Comparison of ENCODE assay signal across 8 cellular contexts in the genomic region with DNA sequence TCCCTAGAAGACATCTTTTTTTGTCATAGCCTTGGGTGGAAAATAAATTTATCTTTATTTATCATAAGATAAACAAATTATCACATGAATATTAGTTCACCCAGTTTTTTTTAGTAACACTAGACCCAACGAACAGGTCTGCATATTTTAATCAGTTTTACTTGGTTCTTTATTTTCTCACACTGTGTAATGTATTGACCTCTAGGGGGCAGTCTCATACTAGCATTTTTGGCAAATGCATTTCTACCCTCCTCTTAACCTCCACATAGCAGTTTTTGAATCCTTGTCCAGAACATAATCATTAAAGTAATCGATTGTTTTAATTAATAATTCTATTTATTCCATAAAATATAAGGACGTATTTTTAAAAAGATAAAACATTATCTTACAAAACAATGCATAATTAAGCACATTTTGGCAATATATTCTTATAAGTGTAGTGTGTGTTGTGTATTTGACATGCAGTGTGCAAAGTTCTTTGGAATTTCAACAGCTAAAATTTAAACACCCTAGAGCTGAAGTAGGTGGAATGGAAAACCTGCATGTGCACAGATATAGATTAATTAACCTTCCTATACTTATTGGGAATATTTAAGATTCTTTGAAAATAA. TPM values are rescaled to one million over a fixed set of nuclear protein-coding genes. Genes with fewer than 3 reads are reported as not detected.
A peak's percentile ranks its signal among the peaks of the same experiment; 100 is the strongest.
DNase-seq lines count a peak whose midpoint lies in the region; ATAC-seq, FAIRE-seq and TF ChIP-seq lines count a peak whose summit lies in the region.

No MANE protein-coding gene starts in this region.

- no peak overlapping the region for H3K27ac ChIP-seq in A673 (ENCODE audit: low read depth, low read length, poor library complexity, severe bottlenecking)
- H3K27ac ChIP-seq in gastrocnemius medialis, result no peak overlapping the region

- DNase-seq in A673 (ENCODE audit: low spot score) (peak; percentile 81), NCI-H1694 treated with DMSO at 0.1 percent for 48 hours (lab: John Stamatoyannopoulos, UW) (peak; percentile 53), globus pallidus (ENCODE audit: low spot score) (peak; percentile 39), gastrocnemius medialis (no peak)
- DNase-seq in activated CD4-positive, alpha-beta T cell treated with anti-CD3 and anti-CD28 coated beads for 4 hours, result no peak

- H3K4me1 ChIP-seq in A673 (ENCODE audit: insufficient read depth, low read length, poor library complexity, severe bottlenecking) (peaks cover 4% of the 10 kb centered on the region), gastrocnemius medialis (no peaks in the 10 kb centered on the region)

- H3K9me3 ChIP-seq in A673 (ENCODE audit: low read depth, low read length, poor library complexity, severe bottlenecking), result no peaks in the 10 kb centered on the region
- no peaks in the 10 kb centered on the region for H3K9me3 ChIP-seq in gastrocnemius medialis

- POLR2A ChIA-PET in A673 (lab: Charles Lee; ENCODE audit: low non-redundant PET), result no interaction called here

- peak; percentile 71 for FAIRE-seq in TTC549 (lab: Jason Lieb, UNC)

- H3K27me3 ChIP-seq in A673 (replicated peaks; ENCODE audit: insufficient read depth, low read depth, low read length, poor library complexity), result no peaks in the 10 kb centered on the region
- no peaks in the 10 kb centered on the region for H3K27me3 ChIP-seq in gastrocnemius medialis

- intact Hi-C loops in A673 (cut with micrococcal nuclease; ENCODE audit: unreplicated experiment), result loop anchor here (1.0 to 5.0 kb wide), 5 partner anchors 185 to 846 kb away; no protein-coding TSS in a partner anchor
- intact Hi-C loops in gastrocnemius medialis (cut with DNase I; ENCODE audit: low total_unique reads), result loop anchor here (10.0 kb wide), 1 partner anchor 712 kb away; no protein-coding TSS in a partner anchor

- H3K4me3 ChIP-seq in A673 (ENCODE audit: low read depth, low read length, poor library complexity, severe bottlenecking) (no peak overlapping the region), gastrocnemius medialis (no peak overlapping the region)

- ATAC-seq in GM18508 (IDR thresholded peaks at IDR 0.05; ENCODE audit: insufficient read depth, unreplicated experiment) (peak; percentile 73), HG02973 (IDR thresholded peaks at IDR 0.05; ENCODE audit: unreplicated experiment) (peak; percentile 71), gastrocnemius medialis (peak; percentile 56 to 70)

- in situ Hi-C loops in gastrocnemius medialis (cut with MboI; ENCODE audit: low sequenced_read_pairs in 4 of 4), result loop anchor here (10.0 to 25.0 kb wide), 3 partner anchors 350 to 850 kb away; no protein-coding TSS in a partner anchor

- no peak for TF ChIP-seq POLR2A in gastrocnemius medialis (IDR thresholded peaks at IDR 0.05)

- H3K36me3 ChIP-seq in A673 (ENCODE audit: insufficient read depth, low read length, poor library complexity, severe bottlenecking), result no peaks in the 10 kb centered on the region
- H3K36me3 ChIP-seq in gastrocnemius medialis, result no peaks in the 10 kb centered on the region

- no TSS peak for BruUV-seq in A673 (replicated peaks; lab: Mats Ljungman, UMichigan)

- CTCF ChIA-PET in A673 (lab: Charles Lee), result no interaction called here

- TF ChIP-seq CTCF in A673 (conservative IDR thresholded peaks at IDR 0.05; ENCODE audit: low read depth, low read length) (peak; percentile 79), gastrocnemius medialis (IDR thresholded peaks at IDR 0.05 in 4 of 5, conservative IDR thresholded peaks at IDR 0.05 in 1 of 5) (peak; percentile 52 to 78 (median 64))

RNA-seq across cellular contexts. Expression of a gene that starts 31.6 kb away (rescaled TPM):
- 0.09 and 0.15 TPM in 2 replicates for total RNA-seq in A673 (2021)
- total RNA-seq in gastrocnemius medialis, result under 1 TPM in 3 of 4 donors, not detected in 1; 0.02 to 0.91 (median 0.46) TPM

Comparison
In these comparisons a context has a peak if more than half of its experiments do, and no peak if none do; other contexts are left out.
1. DNase-seq: peak in A673 (single experiment), NCI-H1694 treated with DMSO at 0.1 percent for 48 hours (single experiment) and globus pallidus (single experiment); none in gastrocnemius medialis (0 of 2) and activated CD4-positive, alpha-beta T cell treated with anti-CD3 and anti-CD28 coated beads for 4 hours (0 of 2).
2. Peak in every context shown above with its lines, with median percentiles within 50 percentile points of each other: ATAC-seq.